Comparison of ENCODE assay signal across 8 cellular contexts in genomic region chr2:165953655-165954606, GRCh38. TPM values are rescaled to one million over a fixed set of nuclear protein-coding genes. Genes with fewer than 3 reads are reported as not detected.
DNase-seq lines count a peak whose midpoint lies in the region; ATAC-seq and TF ChIP-seq lines count a peak whose summit lies in the region.

Gene TTC21B, minus strand, starts transcription at chr2:165953776. Its CDS starts 71 bp downstream, at chr2:165953705.

- peaks cover 6% of the 10 kb centered on the region; the same call in 1 of the 2 replicates for H3K36me3 ChIP-seq in PC-3 (ENCODE audit: low read depth, low read length)

- CTCF ChIA-PET in PC-3 (lab: Charles Lee): interaction anchor here (0.6 to 1.5 kb wide), 8 partner anchors 17 to 1249 kb away, joined by 3 to 26 read pairs (median 3); partner anchors contain the start of gene SCN1A

- H3K9me2 ChIP-seq in PC-3 (replicated peaks; ENCODE audit: low read length): no peaks in the 10 kb centered on the region

- intact Hi-C loops in PC-3 (cut with micrococcal nuclease): loop anchor here (1.0 to 10.0 kb wide), 8 partner anchors 16 to 549 kb away; partner anchors contain the start of genes SCN1A and SCN9A

- POLR2A ChIA-PET in PC-3 (lab: Charles Lee; ENCODE audit: unreplicated experiment): no interaction called here

- ATAC-seq in GM21576 (IDR thresholded peaks at IDR 0.05; ENCODE audit: unreplicated experiment): peak; percentile 97
- peak; percentile 85 for ATAC-seq in PC-3

- H4K20me1 ChIP-seq in PC-3 (ENCODE audit: low read length): peaks cover 20% of the 10 kb centered on the region; the same call in 1 of the 2 replicates

- TF ChIP-seq CTCF in PC-3 (conservative IDR thresholded peaks at IDR 0.05; ENCODE audit: low read depth, low read length) (peak; percentile 97), epithelial cell of proximal tubule (conservative IDR thresholded peaks at IDR 0.05; ENCODE audit: low read depth, low read length) (peak; percentile 76)

- no TSS peak for BruUV-seq in PC-3 (replicated peaks; lab: Mats Ljungman, UMichigan)

- peak within 1 kb of the TSS; percentile 81 for H3K9ac ChIP-seq in PC-3 (ENCODE audit: low read length)

- peak within 1 kb of the TSS; percentile 90 for H3K4me2 ChIP-seq in PC-3 (ENCODE audit: low read length)

- no peaks in the 10 kb centered on the region for H3K9me3 ChIP-seq in PC-3 (ENCODE audit: low read length)

- peak within 1 kb of the TSS; percentile 86 for H2AFZ ChIP-seq in PC-3 (ENCODE audit: low read length)

- H3K4me1 ChIP-seq in PC-3 (ENCODE audit: insufficient read depth, low read length): peaks cover 24% of the 10 kb centered on the region

- peak within 1 kb of the TSS; percentile 76 for H3K4me3 ChIP-seq in Jurkat, Clone E6-1 (ENCODE audit: low read length)
- H3K4me3 ChIP-seq in PC-3 (ENCODE audit: low read length) (peak within 1 kb of the TSS; percentile 81), epithelial cell of proximal tubule (ENCODE audit: low read depth, low read length) (peak within 1 kb of the TSS; percentile 75)

- no peaks in the 10 kb centered on the region for H3K27me3 ChIP-seq in PC-3 (ENCODE audit: low read length)

- peaks cover 9% of the 10 kb centered on the region for H3F3A ChIP-seq in PC-3 (ENCODE audit: low read length, unreplicated experiment)

- peak within 1 kb of the TSS; percentile 85 for H3K27ac ChIP-seq in PC-3 (ENCODE audit: low read length)

- H3K79me2 ChIP-seq in PC-3 (ENCODE audit: low read length): peaks cover 33% of the 10 kb centered on the region

- DNase-seq in DMS53 (lab: John Stamatoyannopoulos, UW) (peak; percentile 99), PC-3 (peak; percentile 98), activated T-cell treated with anti-CD3 and anti-CD28 coated beads for 48 hours (ENCODE audit: low read depth) (peak; percentile 91), epithelial cell of proximal tubule (ENCODE audit: low read depth) (peak; percentile 79), mucosa of gallbladder (ENCODE audit: low spot score) (peak; percentile 93)
- peak; percentile 97 for DNase-seq in Jurkat, Clone E6-1 (ENCODE audit: low read depth, low spot score)
- DNase-seq in stimulated activated CD8-positive, alpha-beta memory T cell treated with anti-CD3 and anti-CD28 coated beads, Interleukin-4, amount 100 ng/mL, for 4 hours (ENCODE audit: low read depth in 2 of 2, low spot score in 1 of 2): peak; percentile 81 to 85

RNA-seq across cellular contexts. Expression of gene TTC21B, which starts in this region (rescaled TPM):
- 17.4 TPM for polyA plus RNA-seq in Jurkat, Clone E6-1 (2012; ENCODE audit: insufficient read depth, insufficient read length)
- 21.7 and 35.5 TPM in 2 replicates for total RNA-seq in PC-3 (2014; rRNA removed)
- 8.3 and 9.1 TPM in 2 replicates for total RNA-seq in epithelial cell of proximal tubule
- total RNA-seq in mucosa of gallbladder: 17.4 TPM

Comparison
In these comparisons a context has a peak if more than half of its experiments do, and no peak if none do; other contexts are left out.
1. Peak in every context shown above with its lines: DNase-seq, ATAC-seq, H3K4me3 ChIP-seq and H3K27ac ChIP-seq.